In the genomic region with DNA sequence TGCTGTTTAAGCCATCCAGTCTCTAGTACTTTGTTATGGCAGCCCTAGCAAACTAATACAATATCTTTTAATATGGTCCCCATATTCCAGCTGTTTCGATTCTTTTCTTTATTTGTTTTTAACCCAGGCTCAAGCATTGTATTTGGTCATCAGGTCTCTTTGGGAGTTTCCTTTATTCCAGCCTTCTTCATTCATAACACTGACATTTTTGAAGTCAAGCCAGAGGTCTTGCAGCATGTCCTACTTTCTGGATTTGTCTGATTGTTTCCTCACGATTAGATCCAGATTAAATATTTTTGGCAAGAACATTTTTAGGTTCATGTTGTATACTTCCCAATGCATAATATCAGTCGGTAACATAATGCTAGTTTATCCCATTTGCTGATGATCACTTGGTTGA, we compare ENCODE assay signal across 2 cellular contexts.
TF ChIP-seq lines count a peak whose summit lies in the region.

No MANE protein-coding gene starts in this region.

TF ChIP-seq in liver, 16 proteins besides CTCF, POLR2A, EP300 and RAD21:
- TF ChIP-seq FOXA2 (IDR thresholded peaks at IDR 0.05) (no peak), RXRA (IDR thresholded peaks at IDR 0.05) (peak; percentile 8 to 10), JUND (IDR thresholded peaks at IDR 0.05) (no peak), TAF1 (conservative IDR thresholded peaks at IDR 0.05) (no peak), FOXA1 (IDR thresholded peaks at IDR 0.05) (no peak), HNF4A (conservative IDR thresholded peaks at IDR 0.05) (peak; percentile 6 to 32)
- TF ChIP-seq, protein P1, sequence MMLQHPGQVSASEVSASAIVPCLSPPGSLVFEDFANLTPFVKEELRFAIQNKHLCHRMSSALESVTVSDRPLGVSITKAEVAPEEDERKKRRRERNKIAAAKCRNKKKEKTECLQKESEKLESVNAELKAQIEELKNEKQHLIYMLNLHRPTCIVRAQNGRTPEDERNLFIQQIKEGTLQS (IDR thresholded peaks at IDR 0.05) = no peak

TF ChIP-seq in HepG2, 621 proteins besides CTCF, POLR2A, EP300 and RAD21:
- TF ChIP-seq ZSCAN20 (CRISPR knock-in tag; IDR thresholded peaks at IDR 0.05; ENCODE audit: borderline replicate concordance) (no peak), NONO (IDR thresholded peaks at IDR 0.05) (no peak), NONO (CRISPR knock-in tag; conservative IDR thresholded peaks at IDR 0.05) (no peak), KLF16 (CRISPR knock-in tag; IDR thresholded peaks at IDR 0.05) (no peak), ZNF143 (CRISPR knock-in tag; IDR thresholded peaks at IDR 0.05) (no peak), NFKBIZ (CRISPR knock-in tag; IDR thresholded peaks at IDR 0.05) (no peak), SOX6 (IDR thresholded peaks at IDR 0.05) (no peak), SOX6 (CRISPR knock-in tag; IDR thresholded peaks at IDR 0.05) (no peak), CREM (IDR thresholded peaks at IDR 0.05) (no peak), CREM (CRISPR knock-in tag; IDR thresholded peaks at IDR 0.05) (no peak), ZFP90 (CRISPR knock-in tag; IDR thresholded peaks at IDR 0.05; ENCODE audit: borderline replicate concordance) (no peak), ZNF598 (CRISPR knock-in tag; IDR thresholded peaks at IDR 0.05; ENCODE audit: borderline replicate concordance) (no peak), EEA1 (CRISPR knock-in tag; IDR thresholded peaks at IDR 0.05; ENCODE audit: borderline replicate concordance) (no peak), ZNF263 (CRISPR knock-in tag; IDR thresholded peaks at IDR 0.05) (no peak), ZNF577 (CRISPR knock-in tag; IDR thresholded peaks at IDR 0.05; ENCODE audit: borderline replicate concordance, low read depth) (no peak), ZNF570 (CRISPR knock-in tag; IDR thresholded peaks at IDR 0.05; ENCODE audit: borderline replicate concordance) (no peak), ARHGAP35 (CRISPR knock-in tag; IDR thresholded peaks at IDR 0.05; ENCODE audit: borderline replicate concordance) (no peak), ZNF20 (CRISPR knock-in tag; IDR thresholded peaks at IDR 0.05) (no peak)
- TF ChIP-seq, protein P2, sequence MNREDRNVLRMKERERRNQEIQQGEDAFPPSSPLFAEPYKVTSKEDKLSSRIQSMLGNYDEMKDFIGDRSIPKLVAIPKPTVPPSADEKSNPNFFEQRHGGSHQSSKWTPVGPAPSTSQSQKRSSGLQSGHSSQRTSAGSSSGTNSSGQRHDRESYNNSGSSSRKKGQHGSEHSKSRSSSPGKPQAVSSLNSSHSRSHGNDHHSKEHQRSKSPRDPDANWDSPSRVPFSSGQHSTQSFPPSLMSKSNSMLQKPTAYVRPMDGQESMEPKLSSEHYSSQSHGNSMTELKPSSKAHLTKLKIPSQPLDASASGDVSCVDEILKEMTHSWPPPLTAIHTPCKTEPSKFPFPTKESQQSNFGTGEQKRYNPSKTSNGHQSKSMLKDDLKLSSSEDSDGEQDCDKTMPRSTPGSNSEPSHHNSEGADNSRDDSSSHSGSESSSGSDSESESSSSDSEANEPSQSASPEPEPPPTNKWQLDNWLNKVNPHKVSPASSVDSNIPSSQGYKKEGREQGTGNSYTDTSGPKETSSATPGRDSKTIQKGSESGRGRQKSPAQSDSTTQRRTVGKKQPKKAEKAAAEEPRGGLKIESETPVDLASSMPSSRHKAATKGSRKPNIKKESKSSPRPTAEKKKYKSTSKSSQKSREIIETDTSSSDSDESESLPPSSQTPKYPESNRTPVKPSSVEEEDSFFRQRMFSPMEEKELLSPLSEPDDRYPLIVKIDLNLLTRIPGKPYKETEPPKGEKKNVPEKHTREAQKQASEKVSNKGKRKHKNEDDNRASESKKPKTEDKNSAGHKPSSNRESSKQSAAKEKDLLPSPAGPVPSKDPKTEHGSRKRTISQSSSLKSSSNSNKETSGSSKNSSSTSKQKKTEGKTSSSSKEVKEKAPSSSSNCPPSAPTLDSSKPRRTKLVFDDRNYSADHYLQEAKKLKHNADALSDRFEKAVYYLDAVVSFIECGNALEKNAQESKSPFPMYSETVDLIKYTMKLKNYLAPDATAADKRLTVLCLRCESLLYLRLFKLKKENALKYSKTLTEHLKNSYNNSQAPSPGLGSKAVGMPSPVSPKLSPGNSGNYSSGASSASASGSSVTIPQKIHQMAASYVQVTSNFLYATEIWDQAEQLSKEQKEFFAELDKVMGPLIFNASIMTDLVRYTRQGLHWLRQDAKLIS (CRISPR knock-in tag; IDR thresholded peaks at IDR 0.05) = no peak
- TF ChIP-seq, protein P3, sequence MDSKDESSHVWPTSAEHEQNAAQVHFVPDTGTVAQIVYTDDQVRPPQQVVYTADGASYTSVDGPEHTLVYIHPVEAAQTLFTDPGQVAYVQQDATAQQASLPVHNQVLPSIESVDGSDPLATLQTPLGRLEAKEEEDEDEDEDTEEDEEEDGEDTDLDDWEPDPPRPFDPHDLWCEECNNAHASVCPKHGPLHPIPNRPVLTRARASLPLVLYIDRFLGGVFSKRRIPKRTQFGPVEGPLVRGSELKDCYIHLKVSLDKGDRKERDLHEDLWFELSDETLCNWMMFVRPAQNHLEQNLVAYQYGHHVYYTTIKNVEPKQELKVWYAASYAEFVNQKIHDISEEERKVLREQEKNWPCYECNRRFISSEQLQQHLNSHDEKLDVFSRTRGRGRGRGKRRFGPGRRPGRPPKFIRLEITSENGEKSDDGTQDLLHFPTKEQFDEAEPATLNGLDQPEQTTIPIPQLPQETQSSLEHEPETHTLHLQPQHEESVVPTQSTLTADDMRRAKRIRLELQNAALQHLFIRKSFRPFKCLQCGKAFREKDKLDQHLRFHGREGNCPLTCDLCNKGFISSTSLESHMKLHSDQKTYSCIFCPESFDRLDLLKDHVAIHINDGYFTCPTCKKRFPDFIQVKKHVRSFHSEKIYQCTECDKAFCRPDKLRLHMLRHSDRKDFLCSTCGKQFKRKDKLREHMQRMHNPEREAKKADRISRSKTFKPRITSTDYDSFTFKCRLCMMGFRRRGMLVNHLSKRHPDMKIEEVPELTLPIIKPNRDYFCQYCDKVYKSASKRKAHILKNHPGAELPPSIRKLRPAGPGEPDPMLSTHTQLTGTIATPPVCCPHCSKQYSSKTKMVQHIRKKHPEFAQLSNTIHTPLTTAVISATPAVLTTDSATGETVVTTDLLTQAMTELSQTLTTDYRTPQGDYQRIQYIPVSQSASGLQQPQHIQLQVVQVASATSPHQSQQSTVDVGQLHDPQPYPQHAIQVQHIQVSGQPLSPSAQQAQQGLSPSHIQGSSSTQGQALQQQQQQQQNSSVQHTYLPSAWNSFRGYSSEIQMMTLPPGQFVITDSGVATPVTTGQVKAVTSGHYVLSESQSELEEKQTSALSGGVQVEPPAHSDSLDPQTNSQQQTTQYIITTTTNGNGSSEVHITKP (CRISPR knock-in tag; IDR thresholded peaks at IDR 0.05; ENCODE audit: low read depth) = no peak
- TF ChIP-seq, protein P4, sequence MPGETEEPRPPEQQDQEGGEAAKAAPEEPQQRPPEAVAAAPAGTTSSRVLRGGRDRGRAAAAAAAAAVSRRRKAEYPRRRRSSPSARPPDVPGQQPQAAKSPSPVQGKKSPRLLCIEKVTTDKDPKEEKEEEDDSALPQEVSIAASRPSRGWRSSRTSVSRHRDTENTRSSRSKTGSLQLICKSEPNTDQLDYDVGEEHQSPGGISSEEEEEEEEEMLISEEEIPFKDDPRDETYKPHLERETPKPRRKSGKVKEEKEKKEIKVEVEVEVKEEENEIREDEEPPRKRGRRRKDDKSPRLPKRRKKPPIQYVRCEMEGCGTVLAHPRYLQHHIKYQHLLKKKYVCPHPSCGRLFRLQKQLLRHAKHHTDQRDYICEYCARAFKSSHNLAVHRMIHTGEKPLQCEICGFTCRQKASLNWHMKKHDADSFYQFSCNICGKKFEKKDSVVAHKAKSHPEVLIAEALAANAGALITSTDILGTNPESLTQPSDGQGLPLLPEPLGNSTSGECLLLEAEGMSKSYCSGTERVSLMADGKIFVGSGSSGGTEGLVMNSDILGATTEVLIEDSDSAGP (CRISPR knock-in tag; IDR thresholded peaks at IDR 0.05; ENCODE audit: borderline replicate concordance) = no peak
